8 cellular contexts compared by ENCODE assay signal in the genomic region with DNA sequence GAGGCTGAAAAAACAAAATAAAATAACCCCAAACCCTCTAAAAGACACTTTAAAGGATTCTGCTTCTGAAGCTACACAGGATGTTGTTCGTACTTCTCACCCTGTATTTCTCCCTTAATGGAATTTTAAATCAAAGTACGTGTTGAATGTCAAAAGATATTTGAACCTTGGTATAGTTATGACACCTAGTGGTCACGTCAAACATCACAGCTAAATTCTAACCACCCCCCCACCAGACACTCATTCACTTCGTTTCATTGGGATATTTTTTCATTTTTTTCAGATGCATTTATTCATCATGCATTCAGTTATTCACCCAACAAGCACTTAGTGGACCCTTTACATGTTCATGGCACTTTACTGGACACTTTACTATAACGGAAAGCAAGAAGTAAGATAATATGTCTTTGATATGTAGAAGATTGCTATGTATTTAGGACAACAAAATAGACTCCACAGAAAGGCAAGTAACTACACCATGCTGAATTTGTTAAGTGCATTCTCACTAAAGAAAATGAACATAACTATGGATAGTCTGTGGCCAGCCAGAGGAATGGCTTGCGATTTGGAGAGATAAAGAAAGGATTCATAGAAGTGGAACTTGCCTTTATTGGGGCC.
DNase-seq lines count a peak whose midpoint lies in the region; ATAC-seq and TF ChIP-seq lines count a peak whose summit lies in the region.

No MANE protein-coding gene starts in this region.

- DNase-seq in COLO829 (ENCODE audit: low spot score) (peak; percentile 8), LoVo (ENCODE audit: low spot score) (peak; percentile 34), fibroblast of lung (ENCODE audit: low read depth in 2 of 2) (peak; percentile 12 to 23), osteoblast (ENCODE audit: insufficient read length, low spot score, missing footprints) (no peak), NCI-H524 treated with DMSO at 0.1 percent for 48 hours (lab: John Stamatoyannopoulos, UW) (no peak), posterior cingulate gyrus (no peak)
- peak; percentile 32 for DNase-seq in activated CD4-positive, alpha-beta T cell treated with anti-CD3 and anti-CD28 coated beads for 48 hours

- H3K27me3 ChIP-seq in fibroblast of lung (ENCODE audit: control insufficient read depth, insufficient read depth, low read length) (no peaks in the 10 kb centered on the region), osteoblast (ENCODE audit: insufficient read depth, low read length) (no peaks in the 10 kb centered on the region)

- ATAC-seq in GM19023 (IDR thresholded peaks at IDR 0.05; ENCODE audit: unreplicated experiment), result peak; percentile 82

- TF ChIP-seq CTCF in fibroblast of lung (conservative IDR thresholded peaks at IDR 0.05 in 1 of 2, IDR thresholded peaks at IDR 0.05 in 1 of 2; ENCODE audit: low read depth in 1 of 2, low read length in 2 of 2) (peak; percentile 26 to 38), osteoblast (IDR thresholded peaks at IDR 0.05; ENCODE audit: extremely low read depth, low read depth, low read length) (peak; percentile 62)

- H2AFZ ChIP-seq in fibroblast of lung (ENCODE audit: low read length) (no peak overlapping the region), osteoblast (ENCODE audit: low read length) (no peak overlapping the region)

- intact Hi-C loops in posterior cingulate gyrus (cut with DNase I), result loop anchor here (10.0 kb wide), 2 partner anchors 527 to 957 kb away; no protein-coding TSS in a partner anchor

- no peaks in the 10 kb centered on the region for H3K36me3 ChIP-seq in fibroblast of lung (ENCODE audit: control insufficient read depth, insufficient read depth, low read length)
- H3K36me3 ChIP-seq in osteoblast (ENCODE audit: insufficient read depth, low read length), result no peaks in the 10 kb centered on the region

- H3K9me3 ChIP-seq in fibroblast of lung (ENCODE audit: control insufficient read depth, insufficient read depth, low read depth, low read length) (no peaks in the 10 kb centered on the region), osteoblast (ENCODE audit: low read depth, low read length) (no peaks in the 10 kb centered on the region)

- H3K27ac ChIP-seq in fibroblast of lung (ENCODE audit: insufficient read depth, low read length), result no peak overlapping the region
- H3K27ac ChIP-seq in osteoblast (ENCODE audit: low read depth, low read length), result no peak overlapping the region

- no peak overlapping the region for H3K9ac ChIP-seq in fibroblast of lung (ENCODE audit: insufficient read depth, low read length)

- H4K20me1 ChIP-seq in fibroblast of lung (ENCODE audit: control insufficient read depth, extremely low read depth, insufficient read depth, low read length), result no peaks in the 10 kb centered on the region
- H4K20me1 ChIP-seq in osteoblast (ENCODE audit: insufficient read depth, low read length), result no peaks in the 10 kb centered on the region

- H3K4me3 ChIP-seq in fibroblast of lung (replicated peaks in 1 of 4; ENCODE audit: control extremely low read depth in 1 of 4, insufficient read depth in 1 of 4, low read depth in 3 of 4, low read length in 4 of 4) (no peak overlapping the region), osteoblast (ENCODE audit: insufficient read depth, low read length) (no peak overlapping the region)

- H3K4me2 ChIP-seq in fibroblast of lung (ENCODE audit: extremely low read depth, insufficient read depth, low read length) (no peak overlapping the region), osteoblast (ENCODE audit: insufficient read depth, low read length) (no peak overlapping the region)

- H3K4me1 ChIP-seq in fibroblast of lung (ENCODE audit: control insufficient read depth, extremely low read depth, insufficient read depth, low read length) (no peaks in the 10 kb centered on the region), osteoblast (ENCODE audit: insufficient read depth, low read length) (no peaks in the 10 kb centered on the region)

- H3K79me2 ChIP-seq in fibroblast of lung (ENCODE audit: control insufficient read depth, insufficient read depth, low read length) (no peaks in the 10 kb centered on the region), osteoblast (ENCODE audit: insufficient read depth, low read length) (no peaks in the 10 kb centered on the region)

Comparison
In these comparisons a context has a peak if more than half of its experiments do, and no peak if none do; other contexts are left out.
1. DNase-seq: peak in COLO829 (single experiment), LoVo (single experiment), activated CD4-positive, alpha-beta T cell treated with anti-CD3 and anti-CD28 coated beads for 48 hours (single experiment) and fibroblast of lung (2 of 2); none in osteoblast (single experiment), NCI-H524 treated with DMSO at 0.1 percent for 48 hours (single experiment) and posterior cingulate gyrus (0 of 10).